Comparison of ENCODE assay signal across 20 cellular contexts in genomic region chr1:36492491-36492890, GRCh38. TPM values are rescaled to one million over a fixed set of nuclear protein-coding genes. Genes with fewer than 3 reads are reported as not detected.
"Had no signal": no experiment of that assay in that cellular context is flagged by ENCODE, and none has a peak within 500 bp of the region (broad histone marks: within the 10 kb centered on the region; RNA-seq: fewer than 3 reads in every experiment).

No MANE protein-coding gene starts in this region.

- H3K4me3 Mint-ChIP-seq: activated CD4-positive, alpha-beta T cell treated with anti-CD3 and anti-CD28 coated beads, Interleukin-2, amount 10 ng/mL, durations not matched to agents 7 days and 5 days; activated naive CD8-positive, alpha-beta T cell; dendritic cell treated with granulocyte-macrophage colony-stimulating factor and Interleukin-4, amounts not matched to agents 40 ng/mL and 50 ng/mL, for 4 days; effector memory CD8-positive, alpha-beta T cell; mesothelial cell of epicardium; nephron; T-helper 2 cell treated with Interferon-gamma antibody and Interleukin-4, amounts not matched to agents 5 μg/mL and 100 μg/mL, for 36 hours had no signal

- ATAC-seq: activated CD4-positive, CD25-positive, alpha-beta regulatory T cell treated with anti-CD3 and anti-CD28 coated beads, Interleukin-2, amount 50 U/mL, for 24 hours; effector memory CD8-positive, alpha-beta T cell; lower lobe of right lung had no signal

- H3K27ac ChIP-seq: lower lobe of right lung had no signal

- H3K9me3 Mint-ChIP-seq: activated CD4-positive, alpha-beta T cell treated with anti-CD3 and anti-CD28 coated beads, Interleukin-2, amount 10 ng/mL, durations not matched to agents 7 days and 5 days; dendritic cell treated with granulocyte-macrophage colony-stimulating factor and Interleukin-4, amounts not matched to agents 40 ng/mL and 50 ng/mL, for 4 days; effector memory CD8-positive, alpha-beta T cell; mesothelial cell of epicardium; nephron; T-helper 2 cell treated with Interferon-gamma antibody and Interleukin-4, amounts not matched to agents 5 μg/mL and 100 μg/mL, for 36 hours had no signal

- H3K27me3 Mint-ChIP-seq: dendritic cell treated with granulocyte-macrophage colony-stimulating factor and Interleukin-4, amounts not matched to agents 40 ng/mL and 50 ng/mL, for 4 days; progenitor cell of endocrine pancreas had no signal

- H3K36me3 Mint-ChIP-seq: activated naive CD8-positive, alpha-beta T cell; mesothelial cell of epicardium had no signal

- H3K36me3 ChIP-seq: lower lobe of right lung had no signal

- H3K27ac Mint-ChIP-seq: activated CD4-positive, alpha-beta T cell treated with anti-CD3 and anti-CD28 coated beads, Interleukin-2, amount 10 ng/mL, durations not matched to agents 7 days and 5 days; activated naive CD8-positive, alpha-beta T cell; dendritic cell treated with granulocyte-macrophage colony-stimulating factor and Interleukin-4, amounts not matched to agents 40 ng/mL and 50 ng/mL, for 4 days; effector memory CD8-positive, alpha-beta T cell; mesothelial cell of epicardium; nephron; progenitor cell of endocrine pancreas; T-helper 2 cell treated with Interferon-gamma antibody and Interleukin-4, amounts not matched to agents 5 μg/mL and 100 μg/mL, for 36 hours had no signal

- H3K9me3 ChIP-seq: lower lobe of right lung had no signal

- H3K4me1 Mint-ChIP-seq: activated CD4-positive, alpha-beta T cell treated with anti-CD3 and anti-CD28 coated beads, Interleukin-2, amount 10 ng/mL, durations not matched to agents 7 days and 5 days; nephron had no signal

- H3K4me3 ChIP-seq: lower lobe of right lung had no signal

- DNase-seq: activated CD4-positive, alpha-beta T cell treated with anti-CD3 and anti-CD28 coated beads, Interleukin-2, amount 10 ng/mL, durations not matched to agents 7 days and 5 days; activated CD8-positive, alpha-beta memory T cell treated with anti-CD3 and anti-CD28 coated beads for 24 hours; activated CD8-positive, alpha-beta memory T cell treated with anti-CD3 and anti-CD28 coated beads, Interleukin-2, amount 50 U/mL, for 48 hours; activated gamma-delta T cell; activated T-cell treated with anti-CD3 and anti-CD28 coated beads, Interleukin-2, amount 50 U/mL, for 48 hours; effector memory CD8-positive, alpha-beta T cell; foreskin fibroblast; lower lobe of right lung; stimulated activated CD4-positive, alpha-beta T cell treated with anti-CD3 and anti-CD28 coated beads, Interleukin-12 subunit alpha, Interleukin-12 subunit beta, amount 100 ng/mL, for 4 hours; stimulated activated CD4-positive, alpha-beta T cell treated with anti-CD3 and anti-CD28 coated beads, Interleukin-1b, Interleukin-23, amount 100 ng/mL, for 48 hours; stimulated activated CD8-positive, alpha-beta memory T cell treated with anti-CD3 and anti-CD28 coated beads, Interleukin-4, amount 100 ng/mL, for 48 hours; stimulated activated naive CD4-positive, alpha-beta T cell had no signal

RNA-seq across cellular contexts. Expression of gene CSF3R, which starts 9.8 kb away (rescaled TPM):
- polyA plus RNA-seq: keratinocyte had no signal
